In genomic region chr9:5511935-5512580, GRCh38 we compare ENCODE assay signal across 13 cellular contexts. TPM values are rescaled to one million over a fixed set of nuclear protein-coding genes. Genes with fewer than 3 reads are reported as not detected.
A peak's percentile ranks its signal among the peaks of the same experiment; 100 is the strongest.
DNase-seq lines count a peak whose midpoint lies in the region; ATAC-seq, FAIRE-seq and TF ChIP-seq lines count a peak whose summit lies in the region.
"Had no signal": no experiment of that assay in that cellular context is flagged by ENCODE, and none has a peak within 500 bp of the region (broad histone marks: within the 10 kb centered on the region; RNA-seq: fewer than 3 reads in every experiment).

No MANE protein-coding gene starts in this region.

- WGBS in GM23248 (ENCODE audit: low coverage in 1 of 2, low lambda C conversion rate in 2 of 2, missing lambda C conversion rate in 2 of 2), 2 experiments, result 46 to 60% methylated on average over 6 of the region's 6 CpGs
- 84% methylated on average over 2 to 4 of the region's 6 CpGs for WGBS in mesodermal cell (ENCODE audit: insufficient coverage in 2 of 2), 2 experiments

- no peak for ATAC-seq in left colon

- H2AFZ ChIP-seq in GM23248, result no peak overlapping the region
- no peak overlapping the region for H2AFZ ChIP-seq in astrocyte (ENCODE audit: low read depth, low read length)

- peak overlapping the region; percentile 100 for H3K27ac Mint-ChIP-seq in astrocyte (ENCODE audit: unreplicated experiment)

- H3K27ac ChIP-seq in GM23248 (peak overlapping the region; percentile 86), astrocyte (ENCODE audit: low read depth, low read length) (peak overlapping the region; percentile 97), mesodermal cell (ENCODE audit: low read depth, low read length, severe bottlenecking) (peak overlapping the region; percentile 97)
- H3K27ac ChIP-seq: neutrophil had no signal

- H3K4me1 Mint-ChIP-seq in astrocyte (ENCODE audit: low read depth, unreplicated experiment), result peaks cover 68% of the 10 kb centered on the region

- H3K4me3 ChIP-seq in GM23248 (peak overlapping the region; percentile 79), astrocyte (ENCODE audit: insufficient read depth, low read depth, low read length) (peak overlapping the region; percentile 59), mesodermal cell (ENCODE audit: extremely low read depth, insufficient read depth, low read length, poor library complexity, severe bottlenecking) (no peak overlapping the region)

- H3K27me3 ChIP-seq in GM23248 (replicated peaks; ENCODE audit: insufficient read depth) (no peaks in the 10 kb centered on the region), astrocyte (ENCODE audit: insufficient read depth, low read length) (no peaks in the 10 kb centered on the region)
- H3K27me3 ChIP-seq: neutrophil had no signal

- H3K9ac ChIP-seq in GM23248 (peak overlapping the region; percentile 70), astrocyte (ENCODE audit: low read length) (peak overlapping the region; percentile 87)

- H3K9me3 Mint-ChIP-seq in astrocyte (ENCODE audit: unreplicated experiment), result peaks cover 6% of the 10 kb centered on the region

- POLR2A ChIA-PET in HEK293T (lab: Yijun Ruan, JAX), result no interaction called here

- H3F3A ChIP-seq in GM23248 (ENCODE audit: insufficient read depth), result peaks cover 49% of the 10 kb centered on the region

- H3K4me3 Mint-ChIP-seq in astrocyte (ENCODE audit: unreplicated experiment), result peak overlapping the region; percentile 77

- H3K27me3 Mint-ChIP-seq in astrocyte (ENCODE audit: low read depth, unreplicated experiment), result no peaks in the 10 kb centered on the region

- DNase-seq in ELR (ENCODE audit: low read depth) (peak; percentile 20), GM23248 (peak; percentile 48), astrocyte (ENCODE audit: low read depth) (no peak), HEK293T (ENCODE audit: extremely low spot score) (no peak), left colon (no peak), glomerular visceral epithelial cell (ENCODE audit: extremely low spot score) (no peak)
- DNase-seq: aorta; NCI-H1092; NCI-H69; stimulated activated naive CD4-positive, alpha-beta T cell; SW 1271 had no signal

- no peaks in the 10 kb centered on the region for H3K9me2 ChIP-seq in GM23248 (ENCODE audit: insufficient read depth)

- no peak for TF ChIP-seq CTCF in astrocyte (IDR thresholded peaks at IDR 0.05; ENCODE audit: insufficient read depth, low read depth, low read length)

- CTCF ChIA-PET in HEK293T (lab: Yijun Ruan, JAX), result no interaction called here

- intact Hi-C loops in left colon (cut with DNase I, micrococcal nuclease), result no loop called here

- peaks cover 7% of the 10 kb centered on the region for H3K36me3 Mint-ChIP-seq in astrocyte (ENCODE audit: low read depth, unreplicated experiment)

- no peak for FAIRE-seq in astrocyte (lab: Jason Lieb, UNC)

- no peaks in the 10 kb centered on the region for H3K36me3 ChIP-seq in GM23248 (ENCODE audit: low read depth)
- no peaks in the 10 kb centered on the region for H3K36me3 ChIP-seq in astrocyte (ENCODE audit: insufficient read depth, low read length)
- H3K36me3 ChIP-seq in mesodermal cell (ENCODE audit: control insufficient read depth, insufficient read depth, low read length), result no peaks in the 10 kb centered on the region
- H3K36me3 ChIP-seq: neutrophil had no signal

- H4K20me1 ChIP-seq in GM23248 (ENCODE audit: insufficient read depth) (no peaks in the 10 kb centered on the region), astrocyte (ENCODE audit: insufficient read depth, low read length) (no peaks in the 10 kb centered on the region)

- H3K4me1 ChIP-seq in GM23248 (ENCODE audit: insufficient read depth) (peaks cover 54% of the 10 kb centered on the region), astrocyte (ENCODE audit: insufficient read depth, low read length) (peaks cover 60% of the 10 kb centered on the region), mesodermal cell (ENCODE audit: control insufficient read depth, insufficient read depth, low read length, poor library complexity, severe bottlenecking) (peaks cover 40% of the 10 kb centered on the region)

- in situ Hi-C loops in GM23248 (cut with MboI), result no loop called here

- peaks cover 63% of the 10 kb centered on the region for H3K79me2 ChIP-seq in GM23248 (ENCODE audit: insufficient read depth)
- H3K79me2 ChIP-seq in astrocyte (ENCODE audit: insufficient read depth, low read length), result peaks cover 57% of the 10 kb centered on the region

- no peaks in the 10 kb centered on the region for H3K9me3 ChIP-seq in GM23248 (ENCODE audit: low read depth)
- H3K9me3 ChIP-seq in astrocyte (ENCODE audit: insufficient read depth, low read depth, low read length), result no peaks in the 10 kb centered on the region
- H3K9me3 ChIP-seq in mesodermal cell (ENCODE audit: control insufficient read depth, low read length), result no peaks in the 10 kb centered on the region
- H3K9me3 ChIP-seq: neutrophil had no signal

- H3K4me2 ChIP-seq in GM23248 (ENCODE audit: unreplicated experiment), result peak overlapping the region; percentile 99
- peak overlapping the region; percentile 88 for H3K4me2 ChIP-seq in astrocyte (ENCODE audit: low read length)

TF ChIP-seq in HEK293T, 16 proteins besides CTCF, POLR2A, EP300 and RAD21:
- no peak for TF ChIP-seq SUZ12 (IDR thresholded peaks at IDR 0.05)
- no peak for TF ChIP-seq L3MBTL2 (conservative IDR thresholded peaks at IDR 0.05)
- TF ChIP-seq ELF4 (IDR thresholded peaks at IDR 0.05), result no peak
- no peak for TF ChIP-seq FOXK2 (IDR thresholded peaks at IDR 0.05)
- TF ChIP-seq HDGF (IDR thresholded peaks at IDR 0.05; ENCODE audit: borderline replicate concordance), result no peak
- no peak for TF ChIP-seq BHLHE40 (IDR thresholded peaks at IDR 0.05; ENCODE audit: borderline replicate concordance)
- TF ChIP-seq NFRKB (IDR thresholded peaks at IDR 0.05), result no peak
- no peak for TF ChIP-seq SP1 (IDR thresholded peaks at IDR 0.05)
- no peak for TF ChIP-seq PKNOX1 (IDR thresholded peaks at IDR 0.05)
- no peak for TF ChIP-seq LEF1 (IDR thresholded peaks at IDR 0.05; ENCODE audit: borderline replicate concordance)

RNA-seq across cellular contexts. Expression of gene PDCD1LG2, which starts 1.7 kb away (rescaled TPM):
- 34.7 and 36.8 TPM in 2 replicates for total RNA-seq in GM23248 (2014; rRNA removed; shearing (Covaris generic))
- polyA plus RNA-seq in GM23248 (2016; fragmentation: Nextera tagmentation; extraction: Ambion mirVana), result 31.7 and 33.5 TPM in 2 replicates
- total RNA-seq in astrocyte (8.8 and 9.4 TPM in 2 replicates), left colon (1 to 10 TPM in 1 of 2 donors, under 1 TPM in 1; 0.31 to 1.1 TPM)
- polyA plus RNA-seq in mesodermal cell (2013, experiment 1 of 2), result 0.77 TPM
- polyA plus RNA-seq in mesodermal cell (2013, experiment 2 of 2), result 0.81 TPM

Comparison
In these comparisons a context has a peak if more than half of its experiments do, and no peak if none do; other contexts are left out.
1. DNase-seq: peak in ELR (single experiment) and GM23248 (single experiment); none in astrocyte (single experiment), HEK293T (single experiment), left colon (0 of 2) and glomerular visceral epithelial cell (single experiment).
2. Peak in every context shown above with its lines, with median percentiles within 50 percentile points of each other: H3K27ac ChIP-seq.